In genomic region chr15:99250494-99251435, GRCh38 we compare ENCODE assay signal across 1 cellular context.
TF ChIP-seq lines count a peak whose summit lies in the region.

No MANE protein-coding gene starts in this region.

TF ChIP-seq in HEK293, 187 proteins besides CTCF, POLR2A, EP300 and RAD21 (continued from another document and continues in another):
- TF ChIP-seq PRDM10 (tag by site-specific recombination; IDR thresholded peaks at IDR 0.05), result no peak; the same call in 1 of the 2 replicates
- no peak for TF ChIP-seq PRDM2 (tag by site-specific recombination; IDR thresholded peaks at IDR 0.05; ENCODE audit: borderline replicate concordance)
- 0 out of 2 replicates have a peak, but pooled peaks have one; percentile 48 for TF ChIP-seq ZFP69B (tag by site-specific recombination; IDR thresholded peaks at IDR 0.05)
- TF ChIP-seq HOXC10 (CRISPR knock-in tag; IDR thresholded peaks at IDR 0.05), result 0 out of 2 replicates have a peak, but pooled peaks have one; percentile 38
- TF ChIP-seq ZNF585B (tag by site-specific recombination; IDR thresholded peaks at IDR 0.05), result no peak
- no peak for TF ChIP-seq TRIM28 (IDR thresholded peaks at IDR 0.05; ENCODE audit: borderline replicate concordance, low read length)
- TF ChIP-seq KLF16 (tag by site-specific recombination; IDR thresholded peaks at IDR 0.05), result peak; percentile 93
- TF ChIP-seq ZNF19 (tag by site-specific recombination; IDR thresholded peaks at IDR 0.05; ENCODE audit: low read depth), result no peak
- no peak for TF ChIP-seq WT1 (tag by site-specific recombination; IDR thresholded peaks at IDR 0.05)
- TF ChIP-seq ZNF391 (tag by site-specific recombination; IDR thresholded peaks at IDR 0.05; ENCODE audit: borderline replicate concordance, low read depth), result no peak
- TF ChIP-seq ZNF785 (tag by site-specific recombination; IDR thresholded peaks at IDR 0.05), result no peak
- no peak for TF ChIP-seq ZNF610 (tag by site-specific recombination; IDR thresholded peaks at IDR 0.05; ENCODE audit: borderline replicate concordance)
- TF ChIP-seq ZNF529 (tag by site-specific recombination; IDR thresholded peaks at IDR 0.05; ENCODE audit: insufficient replicate concordance), result no peak
- no peak for TF ChIP-seq ZNF777 (tag by site-specific recombination; IDR thresholded peaks at IDR 0.05; ENCODE audit: borderline replicate concordance)
- peak; percentile 83 for TF ChIP-seq SP3 (tag by site-specific recombination; IDR thresholded peaks at IDR 0.05)
- TF ChIP-seq PRDM4 (tag by site-specific recombination; IDR thresholded peaks at IDR 0.05), result no peak
- no peak for TF ChIP-seq ZNF555 (tag by site-specific recombination; conservative IDR thresholded peaks at IDR 0.05)
- no peak for TF ChIP-seq ZNF140 (tag by site-specific recombination; IDR thresholded peaks at IDR 0.05)
- peak; percentile 77; the same call in 1 of the 2 replicates for TF ChIP-seq KLF8 (tag by site-specific recombination; IDR thresholded peaks at IDR 0.05)
- TF ChIP-seq RBAK (tag by site-specific recombination; IDR thresholded peaks at IDR 0.05), result no peak
- TF ChIP-seq FEZF1 (tag by site-specific recombination; IDR thresholded peaks at IDR 0.05), result no peak
- TF ChIP-seq ZNF670 (tag by site-specific recombination; IDR thresholded peaks at IDR 0.05; ENCODE audit: low read depth), result no peak
- TF ChIP-seq ZNF169 (tag by site-specific recombination; IDR thresholded peaks at IDR 0.05), result no peak
- TF ChIP-seq ZNF513 (tag by site-specific recombination; IDR thresholded peaks at IDR 0.05), result no peak
- no peak for TF ChIP-seq ZSCAN5A (tag by site-specific recombination; IDR thresholded peaks at IDR 0.05)
- TF ChIP-seq ZNF843 (tag by site-specific recombination; IDR thresholded peaks at IDR 0.05), result peak; percentile 62
- TF ChIP-seq ZNF16 (tag by site-specific recombination; IDR thresholded peaks at IDR 0.05; ENCODE audit: low read depth), result no peak
- TF ChIP-seq HOXD13 (CRISPR knock-in tag; IDR thresholded peaks at IDR 0.05; ENCODE audit: borderline replicate concordance), result no peak
- TF ChIP-seq REST (tag by site-specific recombination; IDR thresholded peaks at IDR 0.05), result no peak
- TF ChIP-seq ZNF571 (tag by site-specific recombination; IDR thresholded peaks at IDR 0.05), result no peak
- no peak for TF ChIP-seq ZNF416 (tag by site-specific recombination; IDR thresholded peaks at IDR 0.05)
- peak; percentile 33; the same call in 1 of the 2 replicates for TF ChIP-seq SP7 (tag by site-specific recombination; IDR thresholded peaks at IDR 0.05)
- TF ChIP-seq ATF2 (tag by site-specific recombination; IDR thresholded peaks at IDR 0.05; ENCODE audit: low read depth), result no peak
- TF ChIP-seq ZNF830 (tag by site-specific recombination; IDR thresholded peaks at IDR 0.05; ENCODE audit: low read depth), result no peak
- no peak for TF ChIP-seq ZNF148 (tag by site-specific recombination; IDR thresholded peaks at IDR 0.05; ENCODE audit: borderline replicate concordance)
- TF ChIP-seq ZNF24 (tag by site-specific recombination; IDR thresholded peaks at IDR 0.05), result peak; percentile 94
